ENCODE assay signal across 9 cellular contexts in the genomic region with DNA sequence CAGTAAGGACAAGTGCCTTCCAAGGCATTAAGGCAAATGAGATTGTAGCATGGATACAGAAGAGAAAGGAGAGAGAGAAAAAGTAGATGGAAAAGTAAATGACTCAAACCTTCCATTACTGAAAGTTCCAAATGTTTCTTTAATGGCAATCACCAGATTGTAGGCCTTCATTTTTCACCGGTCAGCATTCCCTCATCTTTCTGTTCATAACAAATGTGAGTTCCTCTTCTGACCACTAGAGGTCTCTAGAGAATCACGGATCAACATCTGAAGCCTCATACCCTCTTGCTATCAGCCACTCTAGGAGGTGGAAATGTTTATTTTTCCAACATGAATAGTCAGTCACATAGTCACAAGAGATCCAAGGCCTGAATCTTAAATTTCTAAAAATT.
DNase-seq lines count a peak whose midpoint lies in the region; ATAC-seq and TF ChIP-seq lines count a peak whose summit lies in the region.
"Had no signal": no experiment of that assay in that cellular context is flagged by ENCODE, and none has a peak within 500 bp of the region (broad histone marks: within the 10 kb centered on the region; RNA-seq: fewer than 3 reads in every experiment).

No MANE protein-coding gene starts in this region.

- no peak overlapping the region for H3K4me3 ChIP-seq in left lung
- H3K4me3 ChIP-seq in upper lobe of left lung = no peak overlapping the region
- H3K4me3 ChIP-seq: BLaER1 had no signal

- H3K9me3 ChIP-seq in left lung (no peaks in the 10 kb centered on the region), upper lobe of left lung (no peaks in the 10 kb centered on the region)
- H3K9me3 ChIP-seq: BLaER1 had no signal

- WGBS in upper lobe of left lung, 2 donors = 5 to 8% methylated on average over 2 of the region's 2 CpGs

- intact Hi-C loops in left lung (cut with DNase I) = loop anchor here in 1 of 2 donors (10.0 kb wide), 2 partner anchors 1123 to 1213 kb away; a partner anchor contains a TSS

- H3K4me1 ChIP-seq in left lung (peaks cover 7 to 24% of the 10 kb centered on the region in 2 donors), upper lobe of left lung (peaks cover 13 to 26% (median 19%) of the 10 kb centered on the region in 4 donors)

- no peaks in the 10 kb centered on the region for H3K36me3 ChIP-seq in left lung
- H3K36me3 ChIP-seq in upper lobe of left lung = no peaks in the 10 kb centered on the region
- H3K36me3 ChIP-seq: BLaER1 had no signal

- no peak for TF ChIP-seq POLR2A in upper lobe of left lung (IDR thresholded peaks at IDR 0.05)

- ATAC-seq in GM21360 (IDR thresholded peaks at IDR 0.05; ENCODE audit: unreplicated experiment) (peak; percentile 76), HG03521 (IDR thresholded peaks at IDR 0.05; ENCODE audit: unreplicated experiment) (peak; percentile 68), left lung (peak; percentile 94), upper lobe of left lung (ENCODE audit: low FRiP score in 2 of 2) (peak; percentile 87 to 88)

- TF ChIP-seq CTCF in left lung (IDR thresholded peaks at IDR 0.05) (peak; percentile 68 to 71), upper lobe of left lung (IDR thresholded peaks at IDR 0.05) (peak; percentile 55 to 91 (median 84))

- DNase-seq in DMS79 treated with DMSO at 0.1 percent for 48 hours (lab: John Stamatoyannopoulos, UW) (peak; percentile 27), DMS79 (lab: John Stamatoyannopoulos, UW) (no peak), NOMO-1 treated with DMSO at 0.1 percent for 48 hours (lab: John Stamatoyannopoulos, UW; ENCODE audit: unreplicated experiment) (peak; percentile 70), cerebellum (ENCODE audit: low spot score) (peak; percentile 62), left lung (no peak), upper lobe of left lung (no peak)

- H3K27me3 ChIP-seq in left lung (no peaks in the 10 kb centered on the region), upper lobe of left lung (no peaks in the 10 kb centered on the region)
- H3K27me3 ChIP-seq: BLaER1 had no signal

- TF ChIP-seq EP300 in upper lobe of left lung (IDR thresholded peaks at IDR 0.05) = no peak

- H3K27ac ChIP-seq in left lung (peak overlapping the region; percentile 60 to 63), upper lobe of left lung (peak overlapping the region; percentile 43 to 76 (median 64))
- H3K27ac ChIP-seq: BLaER1 had no signal

Comparison
In these comparisons a context has a peak if more than half of its experiments do, and no peak if none do; other contexts are left out.
1. DNase-seq: peak in DMS79 treated with DMSO at 0.1 percent for 48 hours (single experiment), NOMO-1 treated with DMSO at 0.1 percent for 48 hours (single experiment) and cerebellum (single experiment); none in DMS79 (single experiment), left lung (0 of 2) and upper lobe of left lung (0 of 2).
2. Peak in every context shown above with its lines, with median percentiles within 50 percentile points of each other: ATAC-seq.